In the genomic region with DNA sequence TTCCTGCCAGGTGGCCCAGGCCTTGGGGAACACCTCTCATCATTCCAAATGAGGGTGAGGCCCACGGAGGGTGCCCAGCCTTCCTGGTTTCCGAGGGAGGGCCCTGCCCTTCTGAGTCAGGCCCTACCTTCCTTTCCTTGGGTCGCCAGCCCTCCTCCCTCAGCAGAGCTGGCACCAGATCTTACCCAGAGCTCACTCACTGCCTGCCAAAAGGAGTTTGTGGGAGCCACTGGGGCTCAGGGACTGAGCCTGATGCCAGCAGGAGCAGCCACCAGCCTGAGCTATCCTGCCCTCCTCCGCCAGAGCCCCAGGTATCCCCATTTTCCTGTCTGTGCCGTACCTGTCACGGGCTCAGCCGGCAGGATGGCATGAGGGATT, we compare ENCODE assay signal across 1 cellular context.
TF ChIP-seq lines count a peak whose summit lies in the region.

No MANE protein-coding gene starts in this region.

TF ChIP-seq in WTC11, 78 proteins besides CTCF, POLR2A, EP300 and RAD21 (continued from another document):
- TF ChIP-seq, protein P1, sequence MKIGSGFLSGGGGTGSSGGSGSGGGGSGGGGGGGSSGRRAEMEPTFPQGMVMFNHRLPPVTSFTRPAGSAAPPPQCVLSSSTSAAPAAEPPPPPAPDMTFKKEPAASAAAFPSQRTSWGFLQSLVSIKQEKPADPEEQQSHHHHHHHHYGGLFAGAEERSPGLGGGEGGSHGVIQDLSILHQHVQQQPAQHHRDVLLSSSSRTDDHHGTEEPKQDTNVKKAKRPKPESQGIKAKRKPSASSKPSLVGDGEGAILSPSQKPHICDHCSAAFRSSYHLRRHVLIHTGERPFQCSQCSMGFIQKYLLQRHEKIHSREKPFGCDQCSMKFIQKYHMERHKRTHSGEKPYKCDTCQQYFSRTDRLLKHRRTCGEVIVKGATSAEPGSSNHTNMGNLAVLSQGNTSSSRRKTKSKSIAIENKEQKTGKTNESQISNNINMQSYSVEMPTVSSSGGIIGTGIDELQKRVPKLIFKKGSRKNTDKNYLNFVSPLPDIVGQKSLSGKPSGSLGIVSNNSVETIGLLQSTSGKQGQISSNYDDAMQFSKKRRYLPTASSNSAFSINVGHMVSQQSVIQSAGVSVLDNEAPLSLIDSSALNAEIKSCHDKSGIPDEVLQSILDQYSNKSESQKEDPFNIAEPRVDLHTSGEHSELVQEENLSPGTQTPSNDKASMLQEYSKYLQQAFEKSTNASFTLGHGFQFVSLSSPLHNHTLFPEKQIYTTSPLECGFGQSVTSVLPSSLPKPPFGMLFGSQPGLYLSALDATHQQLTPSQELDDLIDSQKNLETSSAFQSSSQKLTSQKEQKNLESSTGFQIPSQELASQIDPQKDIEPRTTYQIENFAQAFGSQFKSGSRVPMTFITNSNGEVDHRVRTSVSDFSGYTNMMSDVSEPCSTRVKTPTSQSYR (CRISPR knock-in tag; IDR thresholded peaks at IDR 0.05) = no peak
- TF ChIP-seq CREM (CRISPR knock-in tag; IDR thresholded peaks at IDR 0.05) (no peak), ESRRA (CRISPR knock-in tag; IDR thresholded peaks at IDR 0.05; ENCODE audit: borderline replicate concordance) (no peak), ETV6 (CRISPR knock-in tag; IDR thresholded peaks at IDR 0.05) (no peak), KAT7 (CRISPR knock-in tag; IDR thresholded peaks at IDR 0.05; ENCODE audit: borderline replicate concordance) (no peak), ZNF232 (CRISPR knock-in tag; IDR thresholded peaks at IDR 0.05) (no peak)
- TF ChIP-seq, protein P2, sequence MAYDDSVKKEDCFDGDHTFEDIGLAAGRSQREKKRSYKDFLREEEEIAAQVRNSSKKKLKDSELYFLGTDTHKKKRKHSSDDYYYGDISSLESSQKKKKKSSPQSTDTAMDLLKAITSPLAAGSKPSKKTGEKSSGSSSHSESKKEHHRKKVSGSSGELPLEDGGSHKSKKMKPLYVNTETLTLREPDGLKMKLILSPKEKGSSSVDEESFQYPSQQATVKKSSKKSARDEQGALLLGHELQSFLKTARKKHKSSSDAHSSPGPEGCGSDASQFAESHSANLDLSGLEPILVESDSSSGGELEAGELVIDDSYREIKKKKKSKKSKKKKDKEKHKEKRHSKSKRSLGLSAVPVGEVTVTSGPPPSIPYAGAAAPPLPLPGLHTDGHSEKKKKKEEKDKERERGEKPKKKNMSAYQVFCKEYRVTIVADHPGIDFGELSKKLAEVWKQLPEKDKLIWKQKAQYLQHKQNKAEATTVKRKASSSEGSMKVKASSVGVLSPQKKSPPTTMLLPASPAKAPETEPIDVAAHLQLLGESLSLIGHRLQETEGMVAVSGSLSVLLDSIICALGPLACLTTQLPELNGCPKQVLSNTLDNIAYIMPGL (CRISPR knock-in tag; IDR thresholded peaks at IDR 0.05) = no peak
